In genomic region chr1:21319447-21320407, GRCh38 we compare ENCODE assay signal across 8 cellular contexts. TPM values are rescaled to one million over a fixed set of nuclear protein-coding genes. Genes with fewer than 3 reads are reported as not detected.
DNase-seq lines count a peak whose midpoint lies in the region; ATAC-seq, FAIRE-seq and TF ChIP-seq lines count a peak whose summit lies in the region.

No MANE protein-coding gene starts in this region.

- H3K27me3 Mint-ChIP-seq in neural progenitor cell (ENCODE audit: insufficient read depth, low read depth): peaks cover 7% of the 10 kb centered on the region

- H3K9ac ChIP-seq in OCI-LY1 (ENCODE audit: low read length): no peak overlapping the region
- H3K9ac ChIP-seq in neural progenitor cell: no peak overlapping the region

- H3K4me3 ChIP-seq in AG09309 (ENCODE audit: control insufficient read depth, low read depth, low read length) (no peak overlapping the region), OCI-LY1 (ENCODE audit: low read depth, low read length, poor library complexity, severe bottlenecking) (no peak overlapping the region), esophagus (ENCODE audit: low read depth in 1 of 2, low read length in 2 of 2) (no peak overlapping the region), neural progenitor cell (no peak overlapping the region)

- H3F3A ChIP-seq in OCI-LY1 (ENCODE audit: insufficient read depth, low read length) (no peaks in the 10 kb centered on the region), neural progenitor cell (ENCODE audit: low read depth) (peaks cover 15% of the 10 kb centered on the region)

- H3K9me2 ChIP-seq in OCI-LY1 (ENCODE audit: low read depth, low read length): no peaks in the 10 kb centered on the region

- H3K9me3 ChIP-seq in OCI-LY1 (ENCODE audit: low read length): no peaks in the 10 kb centered on the region
- no peaks in the 10 kb centered on the region for H3K9me3 ChIP-seq in esophagus (ENCODE audit: control insufficient read depth in 2 of 2, insufficient read depth in 1 of 2, low read depth in 1 of 2, low read length in 1 of 2)
- no peaks in the 10 kb centered on the region for H3K9me3 ChIP-seq in neural progenitor cell (ENCODE audit: low read depth)

- H3K9me3 Mint-ChIP-seq in neural progenitor cell: no peaks in the 10 kb centered on the region

- FAIRE-seq in H54 (lab: Jason Lieb, UNC): no peak

- no peaks in the 10 kb centered on the region for H3K36me3 Mint-ChIP-seq in neural progenitor cell

- H4K20me1 ChIP-seq in OCI-LY1 (ENCODE audit: insufficient read depth, low read length) (no peaks in the 10 kb centered on the region), neural progenitor cell (ENCODE audit: low read depth) (peaks cover 15% of the 10 kb centered on the region)

- H3K79me2 ChIP-seq in OCI-LY1 (ENCODE audit: insufficient read depth, low read length) (no peaks in the 10 kb centered on the region), neural progenitor cell (ENCODE audit: low read depth) (no peaks in the 10 kb centered on the region)

- ATAC-seq in GM19351 (IDR thresholded peaks at IDR 0.05; ENCODE audit: unreplicated experiment): no peak
- ATAC-seq in GM18870 (IDR thresholded peaks at IDR 0.05; ENCODE audit: unreplicated experiment): no peak

- H3K36me3 ChIP-seq in OCI-LY1 (ENCODE audit: insufficient read depth, low read length) (no peaks in the 10 kb centered on the region), esophagus (ENCODE audit: control insufficient read depth in 2 of 2, insufficient read depth in 2 of 2, low read length in 1 of 2) (no peaks in the 10 kb centered on the region), neural progenitor cell (no peaks in the 10 kb centered on the region)

- H2AFZ ChIP-seq in OCI-LY1 (ENCODE audit: low read length): no peak overlapping the region
- H2AFZ ChIP-seq in neural progenitor cell (replicated peaks): no peak overlapping the region

- H3K4me1 ChIP-seq in OCI-LY1 (ENCODE audit: insufficient read depth, low read length, severe bottlenecking) (peaks cover 49% of the 10 kb centered on the region), esophagus (ENCODE audit: control insufficient read depth in 2 of 2, insufficient read depth in 2 of 2, low read length in 1 of 2) (peaks cover 6 to 11% of the 10 kb centered on the region in 2 donors), neural progenitor cell (peaks cover 62% of the 10 kb centered on the region)

- 61 to 67% methylated on average over 24 of the region's 24 CpGs for WGBS in esophagus, 2 donors

- H3K4me1 Mint-ChIP-seq in neural progenitor cell: peaks cover 82% of the 10 kb centered on the region

- TF ChIP-seq CTCF in AG09309 (IDR thresholded peaks at IDR 0.05; ENCODE audit: control insufficient read depth, insufficient read depth, low read depth, low read length, missing control alignments) (peak; percentile 3), OCI-LY1 (IDR thresholded peaks at IDR 0.05; ENCODE audit: low read length) (no peak), neural progenitor cell (IDR thresholded peaks at IDR 0.05) (peak; percentile 3)

- H3K27me3 ChIP-seq in OCI-LY1 (ENCODE audit: insufficient read depth, low read length): no peaks in the 10 kb centered on the region
- H3K27me3 ChIP-seq in esophagus (ENCODE audit: control insufficient read depth in 1 of 2, insufficient read depth in 2 of 2, low read length in 2 of 2): no peaks in the 10 kb centered on the region
- H3K27me3 ChIP-seq in neural progenitor cell: no peaks in the 10 kb centered on the region

- H3K4me2 ChIP-seq in OCI-LY1 (ENCODE audit: low read length) (no peak overlapping the region), neural progenitor cell (no peak overlapping the region)

- DNase-seq in AG09309 (ENCODE audit: low read depth): no peak
- no peak for DNase-seq in neural progenitor cell (ENCODE audit: low spot score)
- no peak for DNase-seq in SKM-1 treated with dmso at 0.1 percent for 144 hours (lab: John Stamatoyannopoulos, UW; ENCODE audit: unreplicated experiment)
- no peak for DNase-seq in H54 (ENCODE audit: insufficient read length, low spot score)

- H3K4me3 Mint-ChIP-seq in neural progenitor cell: no peak overlapping the region

- peak overlapping the region; percentile 23 for H3K27ac ChIP-seq in OCI-LY1 (ENCODE audit: low read depth, low read length, poor library complexity, severe bottlenecking)
- H3K27ac ChIP-seq in esophagus (ENCODE audit: low read depth in 2 of 2, low read length in 1 of 2): peak overlapping the region; percentile 73 to 80
- no peak overlapping the region for H3K27ac ChIP-seq in neural progenitor cell

- TF ChIP-seq POLR2A in H54 (IDR thresholded peaks at IDR 0.05; ENCODE audit: low read depth, low read length): no peak

- peak overlapping the region; percentile 23 for H3K27ac Mint-ChIP-seq in neural progenitor cell

RNA-seq across cellular contexts. Expression of gene ECE1, which starts 29.5 kb away (rescaled TPM):
- polyA plus RNA-seq in esophagus: 10 to 100 TPM; 12.4 to 14.2 TPM
- 12.5 and 15.2 TPM in 2 replicates for total RNA-seq in neural progenitor cell (ENCODE audit: low replicate concordance)
